Comparison of ENCODE assay signal across 14 cellular contexts in genomic region chr17:64615025-64615677, GRCh38. TPM values are rescaled to one million over a fixed set of nuclear protein-coding genes. Genes with fewer than 3 reads are reported as not detected.
DNase-seq lines count a peak whose midpoint lies in the region; ATAC-seq and TF ChIP-seq lines count a peak whose summit lies in the region.
"Had no signal": no experiment of that assay in that cellular context is flagged by ENCODE, and none has a peak within 500 bp of the region (broad histone marks: within the 10 kb centered on the region; RNA-seq: fewer than 3 reads in every experiment).

No MANE protein-coding gene starts in this region.

- no peak overlapping the region for H3K4me3 ChIP-seq in fibroblast of the aortic adventitia (ENCODE audit: low read depth, low read length)

- DNase-seq in ELR (ENCODE audit: low read depth) (peak; percentile 63), fibroblast of the aortic adventitia (ENCODE audit: low read depth) (peak; percentile 79), pulmonary artery endothelial cell (ENCODE audit: low read depth, low spot score) (peak; percentile 15), OCI-M1 (lab: John Stamatoyannopoulos, UW) (no peak)
- DNase-seq in activated T-cell treated with anti-CD3 and anti-CD28 coated beads, Interleukin-2, amount 50 U/mL, for 48 hours: no peak
- no peak for DNase-seq in activated CD4-positive, alpha-beta memory T cell treated with anti-CD3 and anti-CD28 coated beads for 36 hours
- DNase-seq: Caco-2; central memory CD4-positive, alpha-beta T cell; islet precursor cell; NCI-H146; occipital lobe; stimulated activated naive CD4-positive, alpha-beta T cell had no signal

- H3K4me1 Mint-ChIP-seq in activated CD4-positive, alpha-beta memory T cell treated with anti-CD3 and anti-CD28 coated beads for 36 hours (ENCODE audit: low read depth): peaks cover 24% of the 10 kb centered on the region

- POLR2A ChIA-PET in activated CD4-positive, alpha-beta memory T cell treated with anti-CD3 and anti-CD28 coated beads for 36 hours (lab: Charles Lee): no interaction called here

- no peaks in the 10 kb centered on the region for H3K27me3 Mint-ChIP-seq in activated CD4-positive, alpha-beta memory T cell treated with anti-CD3 and anti-CD28 coated beads for 36 hours

- no peak for TF ChIP-seq CTCF in fibroblast of the aortic adventitia (IDR thresholded peaks at IDR 0.05; ENCODE audit: insufficient read depth, low read length)

- CTCF ChIA-PET in activated CD4-positive, alpha-beta memory T cell treated with anti-CD3 and anti-CD28 coated beads for 36 hours (lab: Charles Lee): interaction anchor here (0.9 to 1.5 kb wide), 3 partner anchors 8 to 309 kb away, joined by 3 read pairs; no protein-coding TSS in a partner anchor

- no peaks in the 10 kb centered on the region for H3K36me3 Mint-ChIP-seq in activated CD4-positive, alpha-beta memory T cell treated with anti-CD3 and anti-CD28 coated beads for 36 hours

- no peak overlapping the region for H3K4me3 Mint-ChIP-seq in activated CD4-positive, alpha-beta memory T cell treated with anti-CD3 and anti-CD28 coated beads for 36 hours

- ATAC-seq in SK-N-SH treated with all-trans-retinoic acid at 6 μM for 48 hours (peak; percentile 75), GM19395 (IDR thresholded peaks at IDR 0.05; ENCODE audit: unreplicated experiment) (no peak)

- no peak overlapping the region for H3K27ac Mint-ChIP-seq in activated CD4-positive, alpha-beta memory T cell treated with anti-CD3 and anti-CD28 coated beads for 36 hours

- intact Hi-C loops in activated CD4-positive, alpha-beta memory T cell treated with anti-CD3 and anti-CD28 coated beads for 36 hours (cut with micrococcal nuclease): loop anchor here (2.0 kb wide), 1 partner anchor 20 kb away; no protein-coding TSS in a partner anchor

- no peaks in the 10 kb centered on the region for H3K9me3 Mint-ChIP-seq in activated CD4-positive, alpha-beta memory T cell treated with anti-CD3 and anti-CD28 coated beads for 36 hours

TF ChIP-seq in SK-N-SH treated with all-trans-retinoic acid at 6 μM for 48 hours, 23 proteins besides CTCF, POLR2A, EP300 and RAD21:
- TF ChIP-seq ISL1 (CRISPR knock-in tag; IDR thresholded peaks at IDR 0.05): peak; percentile 83
- TF ChIP-seq RARB (CRISPR knock-in tag; IDR thresholded peaks at IDR 0.05): no peak
- peak; percentile 73; the same call in 1 of the 2 replicates for TF ChIP-seq CREB5 (CRISPR knock-in tag; IDR thresholded peaks at IDR 0.05; ENCODE audit: low read depth)
- no peak for TF ChIP-seq PPARA (CRISPR knock-in tag; IDR thresholded peaks at IDR 0.05; ENCODE audit: borderline replicate concordance)

RNA-seq across cellular contexts. Expression of gene SMURF2, which starts 47.0 kb away (rescaled TPM):
- total RNA-seq in fibroblast of the aortic adventitia (ENCODE audit: low replicate concordance) (38.2 and 90.9 TPM in 2 replicates), pulmonary artery endothelial cell (259 and 322 TPM in 2 replicates)
- 10 to 100 TPM; 11.5 to 12.1 TPM for total RNA-seq in activated CD4-positive, alpha-beta memory T cell treated with anti-CD3 and anti-CD28 coated beads for 36 hours

Comparison
In these comparisons a context has a peak if more than half of its experiments do, and no peak if none do; other contexts are left out.
1. DNase-seq: peak in ELR (single experiment), fibroblast of the aortic adventitia (single experiment) and pulmonary artery endothelial cell (single experiment); none in OCI-M1 (single experiment), activated T-cell treated with anti-CD3 and anti-CD28 coated beads, Interleukin-2, amount 50 U/mL, for 48 hours (0 of 2) and activated CD4-positive, alpha-beta memory T cell treated with anti-CD3 and anti-CD28 coated beads for 36 hours (single experiment).